2 cellular contexts compared by ENCODE assay signal in the genomic region with DNA sequence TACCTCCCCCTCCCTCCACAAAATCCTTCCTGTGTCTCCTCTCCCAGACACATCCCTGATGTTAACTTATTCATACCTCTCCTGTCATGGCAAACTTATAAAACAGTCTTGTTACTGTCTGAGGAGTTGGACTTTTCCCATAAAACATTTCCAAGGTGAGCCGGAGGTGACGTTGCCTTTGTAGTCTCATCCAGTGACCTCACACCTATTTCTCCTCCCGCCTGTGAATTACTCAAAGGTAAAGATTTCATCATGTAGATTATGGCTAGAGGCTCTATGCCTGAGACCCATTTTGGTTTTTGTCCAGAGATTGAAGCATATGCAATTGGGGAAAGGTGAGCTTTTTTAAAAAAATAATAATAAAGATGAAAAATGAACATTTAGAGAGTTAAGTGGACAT.
TF ChIP-seq lines count a peak whose summit lies in the region.

No MANE protein-coding gene starts in this region.

TF ChIP-seq in HCT116, 20 proteins besides CTCF, POLR2A, EP300 and RAD21:
- TF ChIP-seq CEBPB (IDR thresholded peaks at IDR 0.05; ENCODE audit: low read depth) (no peak), TCF7L2 (IDR thresholded peaks at IDR 0.05; ENCODE audit: borderline replicate concordance, extremely low read depth, insufficient read depth, insufficient read length) (no peak), CBX3 (IDR thresholded peaks at IDR 0.05; ENCODE audit: low read depth) (no peak), SP1 (IDR thresholded peaks at IDR 0.05; ENCODE audit: low read depth) (no peak), JUND (IDR thresholded peaks at IDR 0.05) (no peak), YY1 (IDR thresholded peaks at IDR 0.05; ENCODE audit: extremely low read depth, insufficient replicate concordance, low read depth, low read length) (no peak), EGR1 (IDR thresholded peaks at IDR 0.05; ENCODE audit: low read depth) (no peak), ATF3 (IDR thresholded peaks at IDR 0.05) (no peak), FOSL1 (IDR thresholded peaks at IDR 0.05; ENCODE audit: low read depth) (no peak), EZH2 (IDR thresholded peaks at IDR 0.05) (no peak), SRF (IDR thresholded peaks at IDR 0.05; ENCODE audit: low read depth) (no peak), EZH2phosphoT487 (IDR thresholded peaks at IDR 0.05; ENCODE audit: borderline replicate concordance) (no peak), POLR2AphosphoS5 (IDR thresholded peaks at IDR 0.05; ENCODE audit: low read depth, low read length) (no peak), ZFX (IDR thresholded peaks at IDR 0.05) (no peak), MAX (IDR thresholded peaks at IDR 0.05) (no peak), ELF1 (IDR thresholded peaks at IDR 0.05; ENCODE audit: borderline replicate concordance, low read depth) (no peak), ZNF274 (IDR thresholded peaks at IDR 0.05; ENCODE audit: low read depth, low read length) (no peak), SIN3A (IDR thresholded peaks at IDR 0.05; ENCODE audit: low read depth) (no peak)
- TF ChIP-seq, protein P1, sequence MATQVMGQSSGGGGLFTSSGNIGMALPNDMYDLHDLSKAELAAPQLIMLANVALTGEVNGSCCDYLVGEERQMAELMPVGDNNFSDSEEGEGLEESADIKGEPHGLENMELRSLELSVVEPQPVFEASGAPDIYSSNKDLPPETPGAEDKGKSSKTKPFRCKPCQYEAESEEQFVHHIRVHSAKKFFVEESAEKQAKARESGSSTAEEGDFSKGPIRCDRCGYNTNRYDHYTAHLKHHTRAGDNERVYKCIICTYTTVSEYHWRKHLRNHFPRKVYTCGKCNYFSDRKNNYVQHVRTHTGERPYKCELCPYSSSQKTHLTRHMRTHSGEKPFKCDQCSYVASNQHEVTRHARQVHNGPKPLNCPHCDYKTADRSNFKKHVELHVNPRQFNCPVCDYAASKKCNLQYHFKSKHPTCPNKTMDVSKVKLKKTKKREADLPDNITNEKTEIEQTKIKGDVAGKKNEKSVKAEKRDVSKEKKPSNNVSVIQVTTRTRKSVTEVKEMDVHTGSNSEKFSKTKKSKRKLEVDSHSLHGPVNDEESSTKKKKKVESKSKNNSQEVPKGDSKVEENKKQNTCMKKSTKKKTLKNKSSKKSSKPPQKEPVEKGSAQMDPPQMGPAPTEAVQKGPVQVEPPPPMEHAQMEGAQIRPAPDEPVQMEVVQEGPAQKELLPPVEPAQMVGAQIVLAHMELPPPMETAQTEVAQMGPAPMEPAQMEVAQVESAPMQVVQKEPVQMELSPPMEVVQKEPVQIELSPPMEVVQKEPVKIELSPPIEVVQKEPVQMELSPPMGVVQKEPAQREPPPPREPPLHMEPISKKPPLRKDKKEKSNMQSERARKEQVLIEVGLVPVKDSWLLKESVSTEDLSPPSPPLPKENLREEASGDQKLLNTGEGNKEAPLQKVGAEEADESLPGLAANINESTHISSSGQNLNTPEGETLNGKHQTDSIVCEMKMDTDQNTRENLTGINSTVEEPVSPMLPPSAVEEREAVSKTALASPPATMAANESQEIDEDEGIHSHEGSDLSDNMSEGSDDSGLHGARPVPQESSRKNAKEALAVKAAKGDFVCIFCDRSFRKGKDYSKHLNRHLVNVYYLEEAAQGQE (IDR thresholded peaks at IDR 0.05; ENCODE audit: low read depth): no peak
- TF ChIP-seq, protein P2, sequence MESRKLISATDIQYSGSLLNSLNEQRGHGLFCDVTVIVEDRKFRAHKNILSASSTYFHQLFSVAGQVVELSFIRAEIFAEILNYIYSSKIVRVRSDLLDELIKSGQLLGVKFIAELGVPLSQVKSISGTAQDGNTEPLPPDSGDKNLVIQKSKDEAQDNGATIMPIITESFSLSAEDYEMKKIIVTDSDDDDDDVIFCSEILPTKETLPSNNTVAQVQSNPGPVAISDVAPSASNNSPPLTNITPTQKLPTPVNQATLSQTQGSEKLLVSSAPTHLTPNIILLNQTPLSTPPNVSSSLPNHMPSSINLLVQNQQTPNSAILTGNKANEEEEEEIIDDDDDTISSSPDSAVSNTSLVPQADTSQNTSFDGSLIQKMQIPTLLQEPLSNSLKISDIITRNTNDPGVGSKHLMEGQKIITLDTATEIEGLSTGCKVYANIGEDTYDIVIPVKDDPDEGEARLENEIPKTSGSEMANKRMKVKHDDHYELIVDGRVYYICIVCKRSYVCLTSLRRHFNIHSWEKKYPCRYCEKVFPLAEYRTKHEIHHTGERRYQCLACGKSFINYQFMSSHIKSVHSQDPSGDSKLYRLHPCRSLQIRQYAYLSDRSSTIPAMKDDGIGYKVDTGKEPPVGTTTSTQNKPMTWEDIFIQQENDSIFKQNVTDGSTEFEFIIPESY (IDR thresholded peaks at IDR 0.05; ENCODE audit: extremely low read depth, insufficient replicate concordance, low read length): no peak

TF ChIP-seq in H1, 55 proteins besides CTCF, POLR2A, EP300 and RAD21:
- no peak for TF ChIP-seq ZNF274 (IDR thresholded peaks at IDR 0.05; ENCODE audit: borderline replicate concordance, extremely low read depth, low read length)
- TF ChIP-seq, protein P3, sequence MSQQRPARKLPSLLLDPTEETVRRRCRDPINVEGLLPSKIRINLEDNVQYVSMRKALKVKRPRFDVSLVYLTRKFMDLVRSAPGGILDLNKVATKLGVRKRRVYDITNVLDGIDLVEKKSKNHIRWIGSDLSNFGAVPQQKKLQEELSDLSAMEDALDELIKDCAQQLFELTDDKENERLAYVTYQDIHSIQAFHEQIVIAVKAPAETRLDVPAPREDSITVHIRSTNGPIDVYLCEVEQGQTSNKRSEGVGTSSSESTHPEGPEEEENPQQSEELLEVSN (IDR thresholded peaks at IDR 0.05): peak; percentile 78
